20 cellular contexts compared by ENCODE assay signal in the genomic region with DNA sequence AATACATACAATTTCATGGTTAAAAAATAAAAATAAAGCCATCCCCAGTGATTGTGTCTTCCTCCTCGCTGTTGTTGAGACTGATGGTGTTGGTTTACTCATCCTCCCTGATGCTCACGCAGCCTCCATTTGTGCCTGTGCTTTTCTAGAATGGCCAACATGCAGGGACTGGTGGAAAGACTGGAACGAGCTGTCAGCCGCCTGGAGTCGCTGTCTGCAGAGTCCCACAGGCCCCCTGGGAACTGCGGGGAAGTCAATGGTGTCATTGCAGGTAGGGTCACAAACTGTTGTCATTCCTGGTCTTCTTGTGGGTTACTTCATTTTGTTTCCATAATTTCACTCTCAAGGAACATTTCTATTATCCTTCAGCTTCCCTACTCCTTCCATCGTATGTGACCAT. TPM values are rescaled to one million over a fixed set of nuclear protein-coding genes. Genes with fewer than 3 reads are reported as not detected.
"Had no signal": no experiment of that assay in that cellular context is flagged by ENCODE, and none has a peak within 500 bp of the region (broad histone marks: within the 10 kb centered on the region; RNA-seq: fewer than 3 reads in every experiment).

No MANE protein-coding gene starts in this region.

- H3K36me3 ChIP-seq: left lung, lower lobe of right lung had no signal

- H3K4me1 ChIP-seq: lower lobe of right lung had no signal

- H3K9me3 ChIP-seq: heart right ventricle, left lung, lower lobe of right lung, sigmoid colon had no signal

- H3K4me3 ChIP-seq: heart right ventricle, left lung, lower lobe of right lung, sigmoid colon had no signal

- H3K4me1 Mint-ChIP-seq: memory B cell had no signal

- FAIRE-seq: colon, endothelial cell of umbilical vein, small intestine, urothelium cell line had no signal

- DNase-seq: effector memory CD8-positive, alpha-beta T cell; erythroblast; foreskin keratinocyte; heart right ventricle; hypothalamus; islet precursor cell; left lung; lower lobe of right lung; midbrain; sigmoid colon; small intestine; stimulated activated CD4-positive, alpha-beta T cell treated with anti-CD3 and anti-CD28 coated beads, Interleukin-12 subunit alpha, Interleukin-12 subunit beta, amount 100 ng/mL, for 4 hours; stimulated activated naive CD4-positive, alpha-beta T cell treated with Interleukin-2 at 50 U/mL for 16 hours had no signal

- H3K4me3 Mint-ChIP-seq: dendritic cell treated with granulocyte-macrophage colony-stimulating factor and Interleukin-4, amounts not matched to agents 40 ng/mL and 50 ng/mL, for 4 days; effector memory CD8-positive, alpha-beta T cell; memory B cell; natural killer cell treated with Interleukin-12 subunit alpha and Interleukin-12 subunit beta and Interleukin-15 and Interleukin-18, amount 100 ng/mL, for 72 hours; type B pancreatic cell had no signal

- H3K27ac ChIP-seq: foreskin keratinocyte, heart right ventricle, left lung, lower lobe of right lung, sigmoid colon had no signal

- H3K27me3 ChIP-seq: foreskin keratinocyte, heart right ventricle, left lung, sigmoid colon had no signal

- H3K9me3 Mint-ChIP-seq: dendritic cell treated with granulocyte-macrophage colony-stimulating factor and Interleukin-4, amounts not matched to agents 40 ng/mL and 50 ng/mL, for 4 days; effector memory CD8-positive, alpha-beta T cell; natural killer cell treated with Interleukin-12 subunit alpha and Interleukin-12 subunit beta and Interleukin-15 and Interleukin-18, amount 100 ng/mL, for 72 hours; type B pancreatic cell had no signal

- H3K27me3 Mint-ChIP-seq: type B pancreatic cell had no signal

- H3K27ac Mint-ChIP-seq: dendritic cell treated with granulocyte-macrophage colony-stimulating factor and Interleukin-4, amounts not matched to agents 40 ng/mL and 50 ng/mL, for 4 days; effector memory CD8-positive, alpha-beta T cell; memory B cell; natural killer cell treated with Interleukin-12 subunit alpha and Interleukin-12 subunit beta and Interleukin-15 and Interleukin-18, amount 100 ng/mL, for 72 hours; type B pancreatic cell had no signal

- ATAC-seq: effector memory CD8-positive, alpha-beta T cell; foreskin keratinocyte; heart right ventricle; left lung; lower lobe of right lung; natural killer cell treated with Interleukin-12 subunit alpha and Interleukin-12 subunit beta and Interleukin-15 and Interleukin-18, amount 100 ng/mL, for 72 hours had no signal

- H3K36me3 Mint-ChIP-seq: memory B cell; natural killer cell treated with Interleukin-12 subunit alpha and Interleukin-12 subunit beta and Interleukin-15 and Interleukin-18, amount 100 ng/mL, for 72 hours had no signal

RNA-seq across cellular contexts. Expression of gene CAP2, which starts 28.0 kb away (rescaled TPM):
- total RNA-seq: natural killer cell treated with Interleukin-12 subunit alpha and Interleukin-12 subunit beta and Interleukin-15 and Interleukin-18, amount 100 ng/mL, for 72 hours had no signal
